In the genomic region with DNA sequence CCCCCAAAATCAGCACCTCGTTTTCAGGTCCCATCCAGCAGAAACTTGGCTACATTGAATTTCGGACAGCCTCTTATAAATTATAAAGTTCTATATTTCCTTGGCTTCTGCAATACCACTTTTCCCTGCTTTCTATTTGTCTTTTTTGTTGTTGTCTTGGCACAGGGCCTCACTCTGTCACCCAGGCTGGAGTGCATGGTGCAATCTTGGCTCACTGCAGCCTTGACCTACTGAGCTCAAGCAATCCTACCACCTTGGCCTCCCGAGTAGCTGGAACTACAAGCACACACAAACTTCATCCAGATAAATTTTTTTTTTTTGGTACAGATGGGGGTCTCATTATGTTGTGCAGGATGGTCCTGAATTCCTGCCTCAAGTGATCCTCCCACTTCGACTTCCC, we compare ENCODE assay signal across 4 cellular contexts. TPM values are rescaled to one million over a fixed set of nuclear protein-coding genes. Genes with fewer than 3 reads are reported as not detected.
"Had no signal": no experiment of that assay in that cellular context is flagged by ENCODE, and none has a peak within 500 bp of the region (broad histone marks: within the 10 kb centered on the region; RNA-seq: fewer than 3 reads in every experiment).

No MANE protein-coding gene starts in this region.

- H3K4me3 ChIP-seq: GM12878 had no signal

- DNase-seq: GDM1, GF-D8 had no signal

- ATAC-seq: GM12878 had no signal

RNA-seq across cellular contexts. Expression of gene HECW1, which starts 55.3 kb away (rescaled TPM):
- total RNA-seq: G401 had no signal
